In genomic region chr9:4022435-4023067, GRCh38 we compare ENCODE assay signal across 16 cellular contexts.
"Had no signal": no experiment of that assay in that cellular context is flagged by ENCODE, and none has a peak within 500 bp of the region (broad histone marks: within the 10 kb centered on the region; RNA-seq: fewer than 3 reads in every experiment).

No MANE protein-coding gene starts in this region.

- H3K27me3 ChIP-seq: adrenal gland, cardiac muscle cell, sigmoid colon, testis, upper lobe of left lung had no signal

- H3K27ac ChIP-seq: adrenal gland, cardiac muscle cell, sigmoid colon, testis, upper lobe of left lung had no signal

- H3K9me3 ChIP-seq: adrenal gland, sigmoid colon, testis, upper lobe of left lung had no signal

- H3K27me3 Mint-ChIP-seq: stimulated activated naive CD8-positive, alpha-beta T cell treated with anti-CD3 and anti-CD28 coated beads, Interleukin-15, amount 100 ng/mL, for 72 hours had no signal

- H3K4me1 Mint-ChIP-seq: activated naive CD4-positive, alpha-beta T cell treated with anti-CD3 and anti-CD28 coated beads, Interleukin-2, amount 50 U/mL, for 24 hours had no signal

- H3K4me1 ChIP-seq: adrenal gland, testis, upper lobe of left lung had no signal

- H3K36me3 Mint-ChIP-seq: activated naive CD4-positive, alpha-beta T cell treated with anti-CD3 and anti-CD28 coated beads, Interleukin-2, amount 50 U/mL, for 24 hours had no signal

- H3K4me3 Mint-ChIP-seq: activated CD4-positive, alpha-beta memory T cell treated with anti-CD3 and anti-CD28 coated beads, Interleukin-2, amount 10 ng/mL, durations not matched to agents 7 days and 5 days; activated naive CD4-positive, alpha-beta T cell treated with anti-CD3 and anti-CD28 coated beads, Interleukin-2, amount 50 U/mL, for 24 hours; activated T-cell treated with anti-CD3 and anti-CD28 coated beads, Interleukin-2, amount 50 U/mL, for 4 hours; nephron progenitor cell; stimulated activated naive CD8-positive, alpha-beta T cell treated with anti-CD3 and anti-CD28 coated beads, Interleukin-15, amount 100 ng/mL, for 72 hours had no signal

- H3K4me3 ChIP-seq: adrenal gland, cardiac muscle cell, sigmoid colon, testis, upper lobe of left lung had no signal

- H3K27ac Mint-ChIP-seq: activated CD4-positive, alpha-beta memory T cell treated with anti-CD3 and anti-CD28 coated beads, Interleukin-2, amount 10 ng/mL, durations not matched to agents 7 days and 5 days; activated naive CD4-positive, alpha-beta T cell treated with anti-CD3 and anti-CD28 coated beads, Interleukin-2, amount 50 U/mL, for 24 hours; nephron progenitor cell; stimulated activated naive CD8-positive, alpha-beta T cell treated with anti-CD3 and anti-CD28 coated beads, Interleukin-15, amount 100 ng/mL, for 72 hours had no signal

- H3K36me3 ChIP-seq: adrenal gland, cardiac muscle cell, sigmoid colon, upper lobe of left lung had no signal

- H3K9me3 Mint-ChIP-seq: activated CD4-positive, alpha-beta memory T cell treated with anti-CD3 and anti-CD28 coated beads, Interleukin-2, amount 10 ng/mL, durations not matched to agents 7 days and 5 days; activated naive CD4-positive, alpha-beta T cell treated with anti-CD3 and anti-CD28 coated beads, Interleukin-2, amount 50 U/mL, for 24 hours; activated T-cell treated with anti-CD3 and anti-CD28 coated beads, Interleukin-2, amount 50 U/mL, for 4 hours; nephron progenitor cell; stimulated activated naive CD8-positive, alpha-beta T cell treated with anti-CD3 and anti-CD28 coated beads, Interleukin-15, amount 100 ng/mL, for 72 hours had no signal

- DNase-seq: activated CD4-positive, alpha-beta memory T cell treated with anti-CD3 and anti-CD28 coated beads, Interleukin-2, amount 10 ng/mL, durations not matched to agents 7 days and 5 days; activated CD4-positive, alpha-beta T cell treated with anti-CD3 and anti-CD28 coated beads for 1 hour; activated effector memory CD4-positive, alpha-beta T cell treated with anti-CD3 and anti-CD28 coated beads, Interleukin-2, amount 50 U/mL, for 16 hours; activated T-cell treated with anti-CD3 and anti-CD28 coated beads, Interleukin-2, amount 50 U/mL, for 4 hours; adrenal gland; hypothalamus; kidney; left ventricle myocardium superior; nephron progenitor cell; sigmoid colon; stimulated activated CD4-positive, alpha-beta T cell treated with anti-CD3 and anti-CD28 coated beads, Interleukin-1b, Interleukin-23, amount 100 ng/mL, for 48 hours; stimulated activated naive CD8-positive, alpha-beta T cell treated with anti-CD3 and anti-CD28 coated beads, Interleukin-15, amount 100 ng/mL, for 72 hours; testis; upper lobe of left lung had no signal
